8 cellular contexts compared by ENCODE assay signal in genomic region chr17:40922239-40922638, GRCh38. TPM values are rescaled to one million over a fixed set of nuclear protein-coding genes. Genes with fewer than 3 reads are reported as not detected.
DNase-seq lines count a peak whose midpoint lies in the region; ATAC-seq, FAIRE-seq and TF ChIP-seq lines count a peak whose summit lies in the region.

No MANE protein-coding gene starts in this region.

- peak; percentile 69 for ATAC-seq in naive thymus-derived CD4-positive, alpha-beta T cell
- ATAC-seq in HG02981 (IDR thresholded peaks at IDR 0.05; ENCODE audit: unreplicated experiment), result no peak

- no TSS peak for BruUV-seq in endothelial cell of umbilical vein (replicated peaks; lab: Mats Ljungman, UMichigan)

- H3K27me3 ChIP-seq in endothelial cell of umbilical vein (ENCODE audit: control insufficient read depth in 2 of 2, insufficient read depth in 2 of 2, low read length in 2 of 2), result peaks cover 3 to 10% of the 10 kb centered on the region in 2 experiments
- no peaks in the 10 kb centered on the region for H3K27me3 ChIP-seq in naive thymus-derived CD4-positive, alpha-beta T cell (ENCODE audit: control insufficient read depth in 2 of 2, insufficient read depth in 2 of 2, low read length in 2 of 2)

- FAIRE-seq in endothelial cell of umbilical vein (lab: Jason Lieb, UNC), result peak; percentile 88

- intact Hi-C loops in endothelial cell of umbilical vein (cut with micrococcal nuclease), result no loop called here
- intact Hi-C loops in naive thymus-derived CD4-positive, alpha-beta T cell (cut with micrococcal nuclease), result no loop called here

- no peak overlapping the region for H3K4me2 ChIP-seq in endothelial cell of umbilical vein (ENCODE audit: insufficient read depth, low read length)

- H3K36me3 ChIP-seq in endothelial cell of umbilical vein (ENCODE audit: control insufficient read depth in 2 of 2, extremely low read depth in 1 of 2, insufficient read depth in 2 of 2, low read length in 2 of 2), result no peaks in the 10 kb centered on the region
- H3K36me3 ChIP-seq in naive thymus-derived CD4-positive, alpha-beta T cell (ENCODE audit: control insufficient read depth in 2 of 3, insufficient read depth in 3 of 3, low read length in 3 of 3), result no peaks in the 10 kb centered on the region

- CTCF ChIA-PET in endothelial cell of umbilical vein (lab: Charles Lee), result interaction anchor here (0.7 to 1.3 kb wide), 2 partner anchors 10 to 740 kb away, joined by 3 read pairs; no protein-coding TSS in a partner anchor
- CTCF ChIA-PET in naive thymus-derived CD4-positive, alpha-beta T cell (lab: Charles Lee), result no interaction called here

- H2AFZ ChIP-seq in endothelial cell of umbilical vein (ENCODE audit: low read depth, low read length), result peak overlapping the region; percentile 74

- peak overlapping the region; percentile 18 for H3K27ac ChIP-seq in endothelial cell of umbilical vein (ENCODE audit: insufficient read depth, low read depth, low read length)
- H3K27ac ChIP-seq in naive thymus-derived CD4-positive, alpha-beta T cell (ENCODE audit: low read depth, low read length), result no peak overlapping the region

- H3K4me1 ChIP-seq in endothelial cell of umbilical vein (ENCODE audit: control insufficient read depth, extremely low read depth, insufficient read depth, low read length), result peaks cover 4% of the 10 kb centered on the region
- H3K4me1 ChIP-seq in naive thymus-derived CD4-positive, alpha-beta T cell (ENCODE audit: control insufficient read depth in 2 of 2, insufficient read depth in 2 of 2, low read length in 2 of 2), result peaks cover 3 to 5% of the 10 kb centered on the region in 2 donors

- no peaks in the 10 kb centered on the region for H3K79me2 ChIP-seq in endothelial cell of umbilical vein (ENCODE audit: control insufficient read depth, insufficient read depth, low read length)

- H3K9me3 ChIP-seq in endothelial cell of umbilical vein (replicated peaks; ENCODE audit: control insufficient read depth, insufficient read depth, low read length), result no peaks in the 10 kb centered on the region
- no peaks in the 10 kb centered on the region for H3K9me3 ChIP-seq in naive thymus-derived CD4-positive, alpha-beta T cell (ENCODE audit: control insufficient read depth in 2 of 3, low read length in 3 of 3)

- no peaks in the 10 kb centered on the region for H4K20me1 ChIP-seq in endothelial cell of umbilical vein (replicated peaks; ENCODE audit: control insufficient read depth, extremely low read depth, insufficient read depth, low read length)

- no peaks in the 10 kb centered on the region for H3K9me1 ChIP-seq in endothelial cell of umbilical vein (replicated peaks; ENCODE audit: control insufficient read depth, extremely low read depth, insufficient read depth, low read length)

- H3K4me1 Mint-ChIP-seq in naive thymus-derived CD4-positive, alpha-beta T cell, result peaks cover 0 to 11% (median 6%) of the 10 kb centered on the region in 7 donors

- no peaks in the 10 kb centered on the region for H3K36me3 Mint-ChIP-seq in naive thymus-derived CD4-positive, alpha-beta T cell

- no peak overlapping the region for H3K4me3 Mint-ChIP-seq in naive thymus-derived CD4-positive, alpha-beta T cell

- H3K4me3 ChIP-seq in AG10803 (ENCODE audit: low read length), result no peak overlapping the region
- H3K4me3 ChIP-seq in NB4 (ENCODE audit: low read depth, low read length), result no peak overlapping the region
- H3K4me3 ChIP-seq in endothelial cell of umbilical vein (replicated peaks in 1 of 3; ENCODE audit: insufficient read depth in 1 of 3, low read depth in 1 of 3, low read length in 3 of 3), result no peak overlapping the region
- no peak overlapping the region for H3K4me3 ChIP-seq in naive thymus-derived CD4-positive, alpha-beta T cell (ENCODE audit: low read length)

- DNase-seq in AG10803 (ENCODE audit: low read depth), result peak; percentile 89
- peak; percentile 42 for DNase-seq in NB4 (ENCODE audit: low read depth)
- DNase-seq in endothelial cell of umbilical vein (ENCODE audit: low read depth, low spot score), result peak; percentile 75
- DNase-seq in naive thymus-derived CD4-positive, alpha-beta T cell, result no peak
- DNase-seq in NCI-H146 (lab: John Stamatoyannopoulos, UW), result no peak
- no peak for DNase-seq in NCI-H2196 treated with DMSO at 0.1 percent for 48 hours (lab: John Stamatoyannopoulos, UW; ENCODE audit: unreplicated experiment)
- no peak for DNase-seq in NCI-H2171 (lab: John Stamatoyannopoulos, UW)

- dilution Hi-C loops in endothelial cell of umbilical vein (cut with MboI; ENCODE audit: extremely low pct_ligation_motif_present, low sequenced_read_pairs), result no loop called here

- H3K9ac ChIP-seq in endothelial cell of umbilical vein (replicated peaks; ENCODE audit: extremely low read depth, insufficient read depth, low read length), result no peak overlapping the region

- peaks cover 0 to 1% (median 0%) of the 10 kb centered on the region in 11 donors for H3K9me3 Mint-ChIP-seq in naive thymus-derived CD4-positive, alpha-beta T cell

- no peak for TF ChIP-seq POLR2A in NB4 (IDR thresholded peaks at IDR 0.05; ENCODE audit: extremely low read depth, insufficient read length)
- no peak for TF ChIP-seq POLR2A in endothelial cell of umbilical vein (IDR thresholded peaks at IDR 0.05; ENCODE audit: low read depth, low read length)

- no peak overlapping the region for H3K27ac Mint-ChIP-seq in naive thymus-derived CD4-positive, alpha-beta T cell

- POLR2A ChIA-PET in endothelial cell of umbilical vein (lab: Charles Lee), result no interaction called here
- POLR2A ChIA-PET in naive thymus-derived CD4-positive, alpha-beta T cell (lab: Charles Lee), result no interaction called here

- no peak for TF ChIP-seq CTCF in AG10803 (conservative IDR thresholded peaks at IDR 0.05; ENCODE audit: low read length)
- TF ChIP-seq CTCF in NB4 (IDR thresholded peaks at IDR 0.05; ENCODE audit: low read depth, low read length), result no peak
- TF ChIP-seq CTCF in endothelial cell of umbilical vein (IDR thresholded peaks at IDR 0.05; ENCODE audit: extremely low read depth in 1 of 2, insufficient read depth in 1 of 2, low read depth in 1 of 2, low read length in 2 of 2), result no peak

- H3K27me3 Mint-ChIP-seq in naive thymus-derived CD4-positive, alpha-beta T cell, result peaks cover 17 to 30% (median 20%) of the 10 kb centered on the region in 5 donors

TF ChIP-seq in endothelial cell of umbilical vein, 7 proteins besides CTCF, POLR2A, EP300 and RAD21:
- TF ChIP-seq JUN (IDR thresholded peaks at IDR 0.05; ENCODE audit: borderline replicate concordance, insufficient read depth, insufficient read length, low read depth) (peak; percentile 78), MAX (IDR thresholded peaks at IDR 0.05; ENCODE audit: insufficient read depth, insufficient read length) (no peak), FOS (IDR thresholded peaks at IDR 0.05; ENCODE audit: borderline replicate concordance, insufficient read depth, low read length) (peak; percentile 79)

RNA-seq across cellular contexts. Expression of gene KRT23, which starts 15.2 kb away (rescaled TPM):
- not detected in 2 replicates for total RNA-seq in endothelial cell of umbilical vein
- not detected in 2 replicates for polyA plus RNA-seq in endothelial cell of umbilical vein
- polyA plus RNA-seq in endothelial cell of umbilical vein (2011; cell fraction: cytosol; rRNA removed), result not detected in 2 replicates
- polyA plus RNA-seq in endothelial cell of umbilical vein (2011; cell fraction: nucleus; rRNA removed), result not detected in 2 replicates
- not detected in 2 replicates for polyA plus RNA-seq in endothelial cell of umbilical vein (2012)
- not detected in 2 replicates for polyA minus RNA-seq in endothelial cell of umbilical vein
- polyA minus RNA-seq in endothelial cell of umbilical vein (2011; cell fraction: cytosol; rRNA and poly(A)+ RNA removed), result not detected
- polyA minus RNA-seq in endothelial cell of umbilical vein (2011; cell fraction: nucleus; rRNA and poly(A)+ RNA removed), result not detected in 2 replicates
- total RNA-seq in naive thymus-derived CD4-positive, alpha-beta T cell, result under 1 TPM in 1 of 5 experiments, not detected in 4; 0.83 TPM
- not detected for polyA plus RNA-seq in naive thymus-derived CD4-positive, alpha-beta T cell

RNA-seq across cellular contexts. Expression of gene KRT20, which starts 37.2 kb away (rescaled TPM):
- not detected in 2 replicates for total RNA-seq in endothelial cell of umbilical vein
- not detected in 2 replicates for polyA plus RNA-seq in endothelial cell of umbilical vein
- not detected in 2 replicates for polyA plus RNA-seq in endothelial cell of umbilical vein (2011; cell fraction: cytosol; rRNA removed)
- polyA plus RNA-seq in endothelial cell of umbilical vein (2011; cell fraction: nucleus; rRNA removed), result not detected in 2 replicates
- not detected in 2 replicates for polyA plus RNA-seq in endothelial cell of umbilical vein (2012)
- polyA minus RNA-seq in endothelial cell of umbilical vein, result not detected in 2 replicates
- polyA minus RNA-seq in endothelial cell of umbilical vein (2011; cell fraction: cytosol; rRNA and poly(A)+ RNA removed), result not detected
- polyA minus RNA-seq in endothelial cell of umbilical vein (2011; cell fraction: nucleus; rRNA and poly(A)+ RNA removed), result not detected in 2 replicates
- not detected for total RNA-seq in naive thymus-derived CD4-positive, alpha-beta T cell
- not detected for polyA plus RNA-seq in naive thymus-derived CD4-positive, alpha-beta T cell

RNA-seq across cellular contexts. Expression of gene KRT39, which starts 44.5 kb away (rescaled TPM):
- total RNA-seq in endothelial cell of umbilical vein, result not detected in 2 replicates
- polyA plus RNA-seq in endothelial cell of umbilical vein, result not detected in 2 replicates
- polyA plus RNA-seq in endothelial cell of umbilical vein (2011; cell fraction: cytosol; rRNA removed), result not detected in 2 replicates
- not detected in 2 replicates for polyA plus RNA-seq in endothelial cell of umbilical vein (2011; cell fraction: nucleus; rRNA removed)
- polyA plus RNA-seq in endothelial cell of umbilical vein (2012), result not detected in 2 replicates
- not detected in 2 replicates for polyA minus RNA-seq in endothelial cell of umbilical vein
- not detected for polyA minus RNA-seq in endothelial cell of umbilical vein (2011; cell fraction: cytosol; rRNA and poly(A)+ RNA removed)
- not detected in 2 replicates for polyA minus RNA-seq in endothelial cell of umbilical vein (2011; cell fraction: nucleus; rRNA and poly(A)+ RNA removed)
- total RNA-seq in naive thymus-derived CD4-positive, alpha-beta T cell, result not detected
- polyA plus RNA-seq in naive thymus-derived CD4-positive, alpha-beta T cell, result not detected

RNA-seq across cellular contexts. Expression of gene KRT12, which starts 55.2 kb away (rescaled TPM):
- not detected in 2 replicates for total RNA-seq in endothelial cell of umbilical vein
- polyA plus RNA-seq in endothelial cell of umbilical vein, result not detected in 2 replicates
- polyA plus RNA-seq in endothelial cell of umbilical vein (2011; cell fraction: cytosol; rRNA removed), result not detected in 2 replicates
- not detected in 2 replicates for polyA plus RNA-seq in endothelial cell of umbilical vein (2011; cell fraction: nucleus; rRNA removed)
- not detected in 2 replicates for polyA plus RNA-seq in endothelial cell of umbilical vein (2012)
- not detected in 2 replicates for polyA minus RNA-seq in endothelial cell of umbilical vein
- not detected for polyA minus RNA-seq in endothelial cell of umbilical vein (2011; cell fraction: cytosol; rRNA and poly(A)+ RNA removed)
- polyA minus RNA-seq in endothelial cell of umbilical vein (2011; cell fraction: nucleus; rRNA and poly(A)+ RNA removed), result not detected in 2 replicates
- total RNA-seq in naive thymus-derived CD4-positive, alpha-beta T cell, result not detected
- not detected for polyA plus RNA-seq in naive thymus-derived CD4-positive, alpha-beta T cell

Comparison
In these comparisons a context has a peak if more than half of its experiments do, and no peak if none do; other contexts are left out.
1. DNase-seq: peak in AG10803 (single experiment), NB4 (single experiment) and endothelial cell of umbilical vein (single experiment); none in naive thymus-derived CD4-positive, alpha-beta T cell (0 of 9), NCI-H146 (single experiment), NCI-H2196 treated with DMSO at 0.1 percent for 48 hours (single experiment) and NCI-H2171 (single experiment).